Comparison of ENCODE assay signal across 20 cellular contexts in the genomic region with DNA sequence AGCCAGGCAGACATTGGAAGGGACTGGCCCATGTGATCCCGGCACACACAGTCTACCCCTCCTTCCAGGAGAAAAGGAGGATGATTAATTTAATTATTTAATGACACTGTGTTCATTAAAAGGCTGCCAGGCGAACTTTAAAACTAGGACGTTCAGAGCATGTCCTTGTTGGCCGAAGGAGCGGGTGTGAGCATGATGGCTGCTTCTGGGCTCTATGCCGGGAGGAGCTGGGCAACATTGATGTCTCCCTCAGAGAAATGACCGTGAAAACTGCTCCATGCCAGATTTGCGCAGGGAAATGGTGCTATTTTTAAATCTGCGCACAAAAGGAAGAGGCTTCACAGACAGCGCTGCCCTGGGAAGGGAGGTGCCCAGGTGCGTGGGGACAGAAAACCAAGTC.
DNase-seq lines count a peak whose midpoint lies in the region; ATAC-seq, FAIRE-seq and TF ChIP-seq lines count a peak whose summit lies in the region.
"Had no signal": no experiment of that assay in that cellular context is flagged by ENCODE, and none has a peak within 500 bp of the region (broad histone marks: within the 10 kb centered on the region; RNA-seq: fewer than 3 reads in every experiment).

No MANE protein-coding gene starts in this region.

- peak overlapping the region; percentile 34 for H3K4ac ChIP-seq in H1 (replicated peaks; ENCODE audit: insufficient read length, low read depth, low read length)

- TF ChIP-seq RAD21 in H1 (IDR thresholded peaks at IDR 0.05 in 1 of 2, conservative IDR thresholded peaks at IDR 0.05 in 1 of 2; ENCODE audit: low read depth in 2 of 2, low read length in 2 of 2), result no peak

- peak; percentile 2 for DNase-seq in left cardiac atrium
- DNase-seq in left ventricle myocardium superior, result no peak
- DNase-seq in H1 (ENCODE audit: low read depth in 1 of 2, low spot score in 2 of 2), result no peak
- peak; percentile 67 for DNase-seq in posterior vena cava (ENCODE audit: low spot score)
- DNase-seq in naive thymus-derived CD4-positive, alpha-beta T cell, result no peak
- no peak for DNase-seq in urothelium cell line (ENCODE audit: low spot score)
- DNase-seq: 8988T; ACHN; Calu3; CD4-positive, alpha-beta memory T cell; COR-L47; DMS53; DMS79 treated with DMSO at 0.1 percent for 48 hours; GM23248; H9 had no signal

- WGBS in H1 (ENCODE audit: extremely low coverage in 1 of 2, insufficient coverage in 1 of 2, insufficient read length in 1 of 2, insufficient replicate concordance in 2 of 2, low coverage in 1 of 2, low lambda C conversion rate in 2 of 2, missing lambda C conversion rate in 1 of 2), 2 experiments, result 93% methylated on average over 11 of the region's 11 CpGs; no CpG with 5 or more reads in 1 of the 2 experiments

- no peak overlapping the region for H3K4me2 ChIP-seq in H1 (ENCODE audit: insufficient read depth in 1 of 2, low read depth in 2 of 2, low read length in 2 of 2)
- H3K4me2 ChIP-seq: A549 had no signal

- no peaks in the 10 kb centered on the region for H3K36me3 Mint-ChIP-seq in naive thymus-derived CD4-positive, alpha-beta T cell
- H3K36me3 Mint-ChIP-seq: CD4-positive, alpha-beta memory T cell had no signal

- H3K27ac ChIP-seq in H1 (ENCODE audit: low read depth, low read length), result no peak overlapping the region
- H3K27ac ChIP-seq in naive thymus-derived CD4-positive, alpha-beta T cell (ENCODE audit: low read depth, low read length), result no peak overlapping the region
- H3K27ac ChIP-seq: A549, GM23248 had no signal

- H3K9me3 Mint-ChIP-seq in naive thymus-derived CD4-positive, alpha-beta T cell, result no peaks in the 10 kb centered on the region

- H2AK5ac ChIP-seq in H1 (ENCODE audit: low read depth, low read length), result no peak overlapping the region

- peaks cover 0 to 61% (median 6%) of the 10 kb centered on the region in 5 donors for H3K27me3 Mint-ChIP-seq in naive thymus-derived CD4-positive, alpha-beta T cell

- no peak overlapping the region for H2BK15ac ChIP-seq in H1 (ENCODE audit: low read length)

- H4K5ac ChIP-seq in H1 (ENCODE audit: insufficient read length, low read depth, low read length), result no peak overlapping the region

- no peak overlapping the region for H3K14ac ChIP-seq in H1 (ENCODE audit: insufficient read length)

- H3K18ac ChIP-seq in H1 (ENCODE audit: extremely low read depth, low read length), result no peak overlapping the region

- TF ChIP-seq POLR2A in H1 (IDR thresholded peaks at IDR 0.05; ENCODE audit: control extremely low read depth in 1 of 2, low read depth in 2 of 2, low read length in 2 of 2), result no peak

- H2BK120ac ChIP-seq in H1 (replicated peaks; ENCODE audit: low read depth, low read length), result no peak overlapping the region

- H3K79me2 ChIP-seq in H1 (ENCODE audit: control insufficient read depth in 1 of 2, insufficient read depth in 2 of 2, low read length in 2 of 2), result no peaks in the 10 kb centered on the region

- ATAC-seq in left cardiac atrium (no peak), left ventricle myocardium superior (no peak), GM19328 (IDR thresholded peaks at IDR 0.05; ENCODE audit: unreplicated experiment) (no peak)
- no peak for ATAC-seq in naive thymus-derived CD4-positive, alpha-beta T cell
- ATAC-seq: A549, HCT116 had no signal

- no peak overlapping the region for H3K9ac ChIP-seq in H1 (replicated peaks in 1 of 4; ENCODE audit: extremely low read depth in 1 of 4, low read depth in 3 of 4, low read length in 3 of 4)
- H3K9ac ChIP-seq: GM23248 had no signal

- H4K8ac ChIP-seq in H1 (ENCODE audit: extremely low read depth, insufficient read depth, low read length), result no peak overlapping the region

- no peak overlapping the region for H3K4me3 ChIP-seq in H1 (ENCODE audit: extremely low read depth in 1 of 4, insufficient read depth in 2 of 4, low read depth in 3 of 4, low read length in 4 of 4)
- no peak overlapping the region for H3K4me3 ChIP-seq in naive thymus-derived CD4-positive, alpha-beta T cell (ENCODE audit: low read length)
- H3K4me3 ChIP-seq: A549, GM23248 had no signal

- H4K20me1 ChIP-seq in H1 (replicated peaks in 1 of 2; ENCODE audit: control insufficient read depth in 1 of 2, insufficient read depth in 2 of 2, low read length in 2 of 2), result no peaks in the 10 kb centered on the region

- FAIRE-seq in H1 (lab: Jason Lieb, UNC), result no peak
- no peak for FAIRE-seq in urothelium cell line (lab: Jason Lieb, UNC)
- FAIRE-seq: A549, G401.6, GM12892 had no signal

- no peak overlapping the region for H3K56ac ChIP-seq in H1 (replicated peaks; ENCODE audit: insufficient read length, low read depth, low read length)

- H3K27me3 ChIP-seq in H1 (replicated peaks in 1 of 4; ENCODE audit: control insufficient read depth in 3 of 4, extremely low read depth in 1 of 4, insufficient read depth in 3 of 4, low read length in 3 of 4), result no peaks in the 10 kb centered on the region
- H3K27me3 ChIP-seq in naive thymus-derived CD4-positive, alpha-beta T cell (ENCODE audit: control insufficient read depth in 2 of 2, insufficient read depth in 2 of 2, low read length in 2 of 2), result no peaks in the 10 kb centered on the region

- no peak overlapping the region for H3K4me3 Mint-ChIP-seq in naive thymus-derived CD4-positive, alpha-beta T cell
- H3K4me3 Mint-ChIP-seq: H9 had no signal

- peaks cover 4 to 30% (median 9%) of the 10 kb centered on the region in 4 experiments for H3K4me1 ChIP-seq in H1 (replicated peaks in 1 of 4; ENCODE audit: control insufficient read depth in 3 of 4, insufficient read depth in 4 of 4, low read length in 3 of 4)
- no peaks in the 10 kb centered on the region for H3K4me1 ChIP-seq in naive thymus-derived CD4-positive, alpha-beta T cell (ENCODE audit: control insufficient read depth in 2 of 2, insufficient read depth in 2 of 2, low read length in 2 of 2)
- H3K4me1 ChIP-seq: A549 had no signal

- H4K91ac ChIP-seq in H1 (replicated peaks; ENCODE audit: insufficient read length, low read length), result no peak overlapping the region

- no peak overlapping the region for H2BK5ac ChIP-seq in H1 (ENCODE audit: low read depth, low read length)

- CTCF ChIA-PET in H1 (lab: Charles Lee; ENCODE audit: partially characterized antibody), result interaction anchor here (0.7 to 1.6 kb wide), 2 partner anchors 8 to 16 kb away, joined by 3 to 7 read pairs; no protein-coding TSS in a partner anchor
- CTCF ChIA-PET in naive thymus-derived CD4-positive, alpha-beta T cell (lab: Charles Lee), result no interaction called here

- no peaks in the 10 kb centered on the region for H3K36me3 ChIP-seq in H1 (ENCODE audit: control insufficient read depth in 2 of 4, insufficient read depth in 4 of 4, low read length in 3 of 4)
- H3K36me3 ChIP-seq in naive thymus-derived CD4-positive, alpha-beta T cell (ENCODE audit: control insufficient read depth in 2 of 3, insufficient read depth in 3 of 3, low read length in 3 of 3), result no peaks in the 10 kb centered on the region

- H3K9me3 ChIP-seq in H1 (ENCODE audit: insufficient read depth in 2 of 2, low read depth in 1 of 2, low read length in 1 of 2), result no peaks in the 10 kb centered on the region
- H3K9me3 ChIP-seq in naive thymus-derived CD4-positive, alpha-beta T cell (ENCODE audit: control insufficient read depth in 2 of 3, low read length in 3 of 3), result no peaks in the 10 kb centered on the region
- H3K9me3 ChIP-seq: A549 had no signal

- no peak overlapping the region for H2BK20ac ChIP-seq in H1 (ENCODE audit: low read length)

- no peak overlapping the region for H2AFZ ChIP-seq in H1 (ENCODE audit: low read length)
- H2AFZ ChIP-seq: GM23248 had no signal

- H3K4me1 Mint-ChIP-seq in naive thymus-derived CD4-positive, alpha-beta T cell, result no peaks in the 10 kb centered on the region
- H3K4me1 Mint-ChIP-seq: CD4-positive, alpha-beta memory T cell had no signal

- H3K23ac ChIP-seq in H1 (ENCODE audit: insufficient read length), result no peak overlapping the region

- no peaks in the 10 kb centered on the region for H3K79me1 ChIP-seq in H1 (ENCODE audit: low read depth, low read length)

- TF ChIP-seq EP300 in H1 (IDR thresholded peaks at IDR 0.05; ENCODE audit: borderline replicate concordance in 1 of 2, low read depth in 2 of 2, low read length in 2 of 2), result no peak

- H3K23me2 ChIP-seq in H1 (ENCODE audit: low read depth, low read length), result no peaks in the 10 kb centered on the region; the same call in 1 of the 2 replicates

- H3K27ac Mint-ChIP-seq in naive thymus-derived CD4-positive, alpha-beta T cell, result no peak overlapping the region
- H3K27ac Mint-ChIP-seq: CD4-positive, alpha-beta memory T cell; H9 had no signal

- no peak overlapping the region for H2BK12ac ChIP-seq in H1 (ENCODE audit: low read depth, low read length)

- TF ChIP-seq CTCF in H1 (IDR thresholded peaks at IDR 0.05; ENCODE audit: control extremely low read depth in 1 of 3, insufficient read depth in 1 of 3, low read depth in 1 of 3, low read length in 3 of 3), result no peak

- POLR2A ChIA-PET in H1 (lab: Charles Lee; ENCODE audit: partially characterized antibody), result no interaction called here
- POLR2A ChIA-PET in naive thymus-derived CD4-positive, alpha-beta T cell (lab: Charles Lee), result no interaction called here

- intact Hi-C loops in left cardiac atrium (cut with DNase I), result no loop called here
- intact Hi-C loops in left ventricle myocardium superior (cut with micrococcal nuclease), result no loop called here
- intact Hi-C loops in posterior vena cava (cut with DNase I), result no loop called here
- intact Hi-C loops in naive thymus-derived CD4-positive, alpha-beta T cell (cut with micrococcal nuclease), result no loop called here

TF ChIP-seq in H1, 55 proteins besides CTCF, POLR2A, EP300 and RAD21:
- TF ChIP-seq SIN3A (conservative IDR thresholded peaks at IDR 0.05 in 1 of 2, IDR thresholded peaks at IDR 0.05 in 1 of 2; ENCODE audit: low read depth in 1 of 2, low read length in 2 of 2), result no peak
- TF ChIP-seq BACH1 (IDR thresholded peaks at IDR 0.05; ENCODE audit: low read length), result no peak
- TF ChIP-seq, protein P1, sequence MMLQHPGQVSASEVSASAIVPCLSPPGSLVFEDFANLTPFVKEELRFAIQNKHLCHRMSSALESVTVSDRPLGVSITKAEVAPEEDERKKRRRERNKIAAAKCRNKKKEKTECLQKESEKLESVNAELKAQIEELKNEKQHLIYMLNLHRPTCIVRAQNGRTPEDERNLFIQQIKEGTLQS (IDR thresholded peaks at IDR 0.05; ENCODE audit: insufficient read depth, low read depth, low read length), result no peak
- no peak for TF ChIP-seq RFX5 (IDR thresholded peaks at IDR 0.05; ENCODE audit: borderline replicate concordance, low read depth, low read length)
- TF ChIP-seq MAFK (IDR thresholded peaks at IDR 0.05; ENCODE audit: low read depth, low read length), result no peak

Comparison
In these comparisons a context has a peak if more than half of its experiments do, and no peak if none do; other contexts are left out.
1. DNase-seq: peak in left cardiac atrium (single experiment) and posterior vena cava (single experiment); none in left ventricle myocardium superior (single experiment), H1 (0 of 2), naive thymus-derived CD4-positive, alpha-beta T cell (0 of 9) and urothelium cell line (single experiment).